8 cellular contexts compared by ENCODE assay signal in the genomic region with DNA sequence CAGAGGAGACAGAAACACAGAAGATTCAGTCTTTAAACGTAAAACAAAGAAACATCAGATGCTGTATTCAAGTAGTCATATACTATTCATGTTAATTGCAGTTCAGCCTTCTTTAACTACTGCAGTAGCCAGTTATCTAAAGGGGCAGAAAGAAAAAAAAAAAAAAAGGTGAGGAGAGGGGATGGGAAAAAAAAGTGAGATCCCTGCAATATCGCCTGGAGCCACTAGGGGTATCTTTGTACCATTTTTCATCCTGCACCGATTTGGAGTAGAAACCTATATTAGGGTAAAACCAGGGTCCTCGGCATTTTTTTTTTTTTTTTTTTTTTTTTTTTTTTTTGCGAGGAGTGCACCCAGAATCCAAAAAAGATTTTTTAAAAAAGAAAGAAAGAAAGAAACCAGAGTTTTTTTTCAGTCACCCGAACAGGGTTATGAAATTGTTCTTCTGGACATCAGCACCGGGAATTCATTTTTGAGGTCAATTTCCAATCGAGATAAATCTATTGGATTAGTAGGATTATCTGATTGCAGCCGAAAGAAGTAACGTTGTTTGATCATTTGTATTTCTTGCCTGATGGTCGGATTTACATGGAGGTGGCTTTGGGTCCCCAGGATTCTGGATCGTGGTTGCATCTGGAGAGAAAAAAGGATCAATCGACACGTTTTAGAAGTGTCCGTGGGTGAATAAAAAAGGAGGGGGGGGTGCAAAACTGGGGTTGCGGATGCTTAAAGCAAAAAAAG.
DNase-seq lines count a peak whose midpoint lies in the region; ATAC-seq, FAIRE-seq and TF ChIP-seq lines count a peak whose summit lies in the region.

No MANE protein-coding gene starts in this region.

- no peak for ATAC-seq in CD4-positive, alpha-beta T cell (ENCODE audit: poor library complexity)
- ATAC-seq in HG02885 (IDR thresholded peaks at IDR 0.05; ENCODE audit: poor library complexity, unreplicated experiment) = no peak
- no peak for ATAC-seq in GM21528 (IDR thresholded peaks at IDR 0.05; ENCODE audit: low FRiP score, unreplicated experiment)

- CTCF ChIA-PET in CD4-positive, alpha-beta T cell (lab: Charles Lee) = no interaction called here
- CTCF ChIA-PET in HEK293 (lab: Yijun Ruan, JAX) = interaction anchor here (0.6 to 0.8 kb wide), 7 partner anchors 11 to 305 kb away, joined by 3 to 4 read pairs (median 3); no protein-coding TSS in a partner anchor

- peaks cover 10% of the 10 kb centered on the region for H3K4me1 Mint-ChIP-seq in CD4-positive, alpha-beta T cell (ENCODE audit: low read depth)

- H3K79me2 ChIP-seq in neural cell (replicated peaks; ENCODE audit: insufficient read depth, low read length) = peaks cover 3% of the 10 kb centered on the region

- no peak overlapping the region for H2AFZ ChIP-seq in neural cell (ENCODE audit: low read depth, low read length)

- H3K36me3 Mint-ChIP-seq in CD4-positive, alpha-beta T cell (ENCODE audit: low read depth) = no peaks in the 10 kb centered on the region

- H3K9me3 ChIP-seq in CD4-positive, alpha-beta T cell (ENCODE audit: control insufficient read depth, low read length) = no peaks in the 10 kb centered on the region
- no peaks in the 10 kb centered on the region for H3K9me3 ChIP-seq in HEK293 (ENCODE audit: control insufficient read depth, insufficient read depth, low read depth, low read length)
- no peaks in the 10 kb centered on the region for H3K9me3 ChIP-seq in neural cell (ENCODE audit: low read length)

- peaks cover 3% of the 10 kb centered on the region; the same call in 1 of the 2 replicates for H3K4me1 ChIP-seq in HEK293 (ENCODE audit: control insufficient read depth, insufficient read depth, low read length)

- H3K27me3 Mint-ChIP-seq in CD4-positive, alpha-beta T cell = peaks cover 32% of the 10 kb centered on the region

- peak; percentile 65 for TF ChIP-seq RAD21 in neural cell (conservative IDR thresholded peaks at IDR 0.05)

- TF ChIP-seq CTCF in CD4-positive, alpha-beta T cell (IDR thresholded peaks at IDR 0.05) = peak; percentile 23
- TF ChIP-seq CTCF in HEK293 (tag by site-specific recombination; IDR thresholded peaks at IDR 0.05) = no peak
- TF ChIP-seq CTCF in fibroblast of mammary gland (conservative IDR thresholded peaks at IDR 0.05; ENCODE audit: control insufficient read depth, insufficient read depth, low read depth, low read length) = peak; percentile 88
- TF ChIP-seq CTCF in neural cell (IDR thresholded peaks at IDR 0.05; ENCODE audit: poor library complexity, severe bottlenecking) = peak; percentile 66

- no peak overlapping the region for H3K4me3 Mint-ChIP-seq in CD4-positive, alpha-beta T cell

- H3K9me2 ChIP-seq in neural cell (ENCODE audit: insufficient read depth, low read length) = no peaks in the 10 kb centered on the region

- DNase-seq in CD4-positive, alpha-beta T cell = no peak
- DNase-seq in RCC 7860 (ENCODE audit: low spot score) (peak; percentile 18), fibroblast of mammary gland (ENCODE audit: low read depth) (peak; percentile 56), posterior vena cava (ENCODE audit: low spot score) (no peak)

- H3K36me3 ChIP-seq in HEK293 (ENCODE audit: control insufficient read depth in 2 of 2, insufficient read depth in 1 of 2, low read length in 2 of 2) (no peaks in the 10 kb centered on the region), neural cell (ENCODE audit: insufficient read depth, low read length) (no peaks in the 10 kb centered on the region)

- intact Hi-C loops in CD4-positive, alpha-beta T cell (cut with DNase I, micrococcal nuclease) = no loop called here
- intact Hi-C loops in posterior vena cava (cut with DNase I) = no loop called here

- peak overlapping the region; percentile 61 for H3K4me3 ChIP-seq in HEK293 (ENCODE audit: low read depth, low read length)
- peak overlapping the region; percentile 56 for H3K4me3 ChIP-seq in fibroblast of mammary gland (ENCODE audit: control insufficient read depth, low read depth, low read length)
- peak overlapping the region; percentile 69 for H3K4me3 ChIP-seq in neural cell (ENCODE audit: low read length)

- no peaks in the 10 kb centered on the region for H3K9me3 Mint-ChIP-seq in CD4-positive, alpha-beta T cell

- H4K20me1 ChIP-seq in neural cell (ENCODE audit: insufficient read depth) = no peaks in the 10 kb centered on the region

- H3K9ac ChIP-seq in neural cell (ENCODE audit: low read length) = no peak overlapping the region

- no peak overlapping the region for H3K27ac Mint-ChIP-seq in CD4-positive, alpha-beta T cell

- H3F3A ChIP-seq in neural cell (ENCODE audit: insufficient read depth, low read length, poor library complexity, severe bottlenecking) = no peaks in the 10 kb centered on the region

- POLR2A ChIA-PET in CD4-positive, alpha-beta T cell (lab: Charles Lee) = no interaction called here
- POLR2A ChIA-PET in HEK293 (lab: Yijun Ruan, JAX) = interaction anchor here (0.7 kb wide), 1 partner anchor 717 kb away, joined by 3 read pairs; no protein-coding TSS in a partner anchor

- peaks cover 12% of the 10 kb centered on the region for H3K27me3 ChIP-seq in CD4-positive, alpha-beta T cell (ENCODE audit: control insufficient read depth, insufficient read depth, low read length)
- H3K27me3 ChIP-seq in neural cell (ENCODE audit: insufficient read depth, low read depth, low read length) = peaks cover 11% of the 10 kb centered on the region

- FAIRE-seq in RCC 7860 (lab: Jason Lieb, UNC) = peak; percentile 49

- TF ChIP-seq EP300 in neural cell (conservative IDR thresholded peaks at IDR 0.05; ENCODE audit: poor library complexity, severe bottlenecking) = no peak

- no peak overlapping the region for H3K27ac ChIP-seq in CD4-positive, alpha-beta T cell (ENCODE audit: low read depth, low read length)
- H3K27ac ChIP-seq in HEK293 (ENCODE audit: extremely low read depth, low read depth, low read length) (no peak overlapping the region), neural cell (ENCODE audit: low read length) (no peak overlapping the region)

- peak overlapping the region; percentile 46 for H3K4me2 ChIP-seq in neural cell (ENCODE audit: low read length)

TF ChIP-seq in HEK293, 187 proteins besides CTCF, POLR2A, EP300 and RAD21 (continues in another document):
- TF ChIP-seq ZNF654 (tag by site-specific recombination; IDR thresholded peaks at IDR 0.05; ENCODE audit: low read depth) (peak; percentile 38), SP3 (tag by site-specific recombination; IDR thresholded peaks at IDR 0.05) (no peak), ZNF394 (tag by site-specific recombination; IDR thresholded peaks at IDR 0.05; ENCODE audit: borderline replicate concordance) (no peak), ZBTB48 (tag by site-specific recombination; IDR thresholded peaks at IDR 0.05) (no peak), SETDB1 (IDR thresholded peaks at IDR 0.05; ENCODE audit: insufficient read length, low read length) (no peak), PRDM6 (tag by site-specific recombination; IDR thresholded peaks at IDR 0.05) (no peak), ZNF335 (tag by site-specific recombination; conservative IDR thresholded peaks at IDR 0.05) (peak; percentile 56), HOXA7 (CRISPR knock-in tag; IDR thresholded peaks at IDR 0.05; ENCODE audit: borderline replicate concordance) (no peak), TCF7L2 (IDR thresholded peaks at IDR 0.05; ENCODE audit: borderline replicate concordance, low read depth, low read length) (no peak), ZBTB17 (tag by site-specific recombination; IDR thresholded peaks at IDR 0.05) (peak; percentile 64; the same call in 1 of the 2 replicates)

TF ChIP-seq in neural cell, 6 proteins besides CTCF, POLR2A, EP300 and RAD21:
- no peak for TF ChIP-seq SMC3 (conservative IDR thresholded peaks at IDR 0.05; ENCODE audit: poor library complexity)
- TF ChIP-seq EZH2 (IDR thresholded peaks at IDR 0.05; ENCODE audit: borderline replicate concordance, insufficient read depth, low read length, poor library complexity, severe bottlenecking) = no peak
- no peak for TF ChIP-seq POLR2AphosphoS5 (IDR thresholded peaks at IDR 0.05)
- no peak for TF ChIP-seq TAF1 (IDR thresholded peaks at IDR 0.05; ENCODE audit: low read depth)
- TF ChIP-seq MXI1 (conservative IDR thresholded peaks at IDR 0.05; ENCODE audit: poor library complexity, severe bottlenecking) = no peak
- TF ChIP-seq, protein P1, sequence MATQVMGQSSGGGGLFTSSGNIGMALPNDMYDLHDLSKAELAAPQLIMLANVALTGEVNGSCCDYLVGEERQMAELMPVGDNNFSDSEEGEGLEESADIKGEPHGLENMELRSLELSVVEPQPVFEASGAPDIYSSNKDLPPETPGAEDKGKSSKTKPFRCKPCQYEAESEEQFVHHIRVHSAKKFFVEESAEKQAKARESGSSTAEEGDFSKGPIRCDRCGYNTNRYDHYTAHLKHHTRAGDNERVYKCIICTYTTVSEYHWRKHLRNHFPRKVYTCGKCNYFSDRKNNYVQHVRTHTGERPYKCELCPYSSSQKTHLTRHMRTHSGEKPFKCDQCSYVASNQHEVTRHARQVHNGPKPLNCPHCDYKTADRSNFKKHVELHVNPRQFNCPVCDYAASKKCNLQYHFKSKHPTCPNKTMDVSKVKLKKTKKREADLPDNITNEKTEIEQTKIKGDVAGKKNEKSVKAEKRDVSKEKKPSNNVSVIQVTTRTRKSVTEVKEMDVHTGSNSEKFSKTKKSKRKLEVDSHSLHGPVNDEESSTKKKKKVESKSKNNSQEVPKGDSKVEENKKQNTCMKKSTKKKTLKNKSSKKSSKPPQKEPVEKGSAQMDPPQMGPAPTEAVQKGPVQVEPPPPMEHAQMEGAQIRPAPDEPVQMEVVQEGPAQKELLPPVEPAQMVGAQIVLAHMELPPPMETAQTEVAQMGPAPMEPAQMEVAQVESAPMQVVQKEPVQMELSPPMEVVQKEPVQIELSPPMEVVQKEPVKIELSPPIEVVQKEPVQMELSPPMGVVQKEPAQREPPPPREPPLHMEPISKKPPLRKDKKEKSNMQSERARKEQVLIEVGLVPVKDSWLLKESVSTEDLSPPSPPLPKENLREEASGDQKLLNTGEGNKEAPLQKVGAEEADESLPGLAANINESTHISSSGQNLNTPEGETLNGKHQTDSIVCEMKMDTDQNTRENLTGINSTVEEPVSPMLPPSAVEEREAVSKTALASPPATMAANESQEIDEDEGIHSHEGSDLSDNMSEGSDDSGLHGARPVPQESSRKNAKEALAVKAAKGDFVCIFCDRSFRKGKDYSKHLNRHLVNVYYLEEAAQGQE (IDR thresholded peaks at IDR 0.05; ENCODE audit: borderline replicate concordance) = no peak
TF ChIP-seq in neural cell: peak in this region for 0.

Comparison
In these comparisons a context has a peak if more than half of its experiments do, and no peak if none do; other contexts are left out.
1. DNase-seq: peak in RCC 7860 (single experiment) and fibroblast of mammary gland (single experiment); none in CD4-positive, alpha-beta T cell (0 of 10) and posterior vena cava (single experiment).
2. Peak in every context shown above with its lines, with median percentiles within 50 percentile points of each other: H3K4me3 ChIP-seq.